In the genomic region with DNA sequence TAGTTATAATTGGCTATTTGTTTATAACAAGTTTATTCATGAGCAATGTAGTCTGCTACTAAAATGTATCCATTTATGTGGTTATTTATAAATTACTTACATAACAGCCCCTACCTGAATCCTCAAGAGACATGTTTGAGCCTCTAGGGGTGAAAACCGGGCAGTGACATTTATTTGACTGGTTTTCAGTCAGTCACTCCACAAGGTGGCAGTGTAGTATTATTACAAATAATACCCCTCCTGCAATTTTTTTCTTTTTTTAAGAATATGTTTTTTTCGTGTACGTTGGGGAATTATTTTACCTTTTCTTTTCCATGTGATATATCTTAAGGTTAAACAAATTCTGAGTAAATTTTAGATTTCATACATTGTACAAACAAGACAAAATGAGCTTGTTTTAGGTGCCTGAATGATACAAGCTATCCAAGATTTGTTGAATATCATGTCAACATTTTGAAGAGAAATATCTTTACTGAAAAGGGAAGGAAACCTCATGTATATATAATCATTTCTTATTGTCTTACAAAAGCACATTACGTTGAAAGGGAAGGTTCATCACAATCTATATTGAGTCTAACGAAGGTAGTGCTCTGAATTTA, we compare ENCODE assay signal across 1 cellular context.
TF ChIP-seq lines count a peak whose summit lies in the region.

No MANE protein-coding gene starts in this region.

TF ChIP-seq in K562, 482 proteins besides CTCF, POLR2A, EP300 and RAD21 (continued from another document):
- TF ChIP-seq RREB1 (CRISPR knock-in tag; IDR thresholded peaks at IDR 0.05) (no peak), ZNF551 (CRISPR knock-in tag; IDR thresholded peaks at IDR 0.05) (no peak), LEF1 (IDR thresholded peaks at IDR 0.05) (no peak), TCF3 (CRISPR knock-in tag; IDR thresholded peaks at IDR 0.05) (no peak), TAF7 (tag; IDR thresholded peaks at IDR 0.05) (no peak), TEAD1 (CRISPR knock-in tag; IDR thresholded peaks at IDR 0.05) (no peak), NFATC3 (IDR thresholded peaks at IDR 0.05) (no peak), ZNF146 (CRISPR knock-in tag; IDR thresholded peaks at IDR 0.05; ENCODE audit: unreplicated experiment) (no peak), ZNF668 (CRISPR knock-in tag; IDR thresholded peaks at IDR 0.05) (no peak), E4F1 (CRISPR knock-in tag; IDR thresholded peaks at IDR 0.05; ENCODE audit: borderline replicate concordance) (no peak), NUFIP1 (IDR thresholded peaks at IDR 0.05; ENCODE audit: partially characterized antibody) (no peak), RB1 (IDR thresholded peaks at IDR 0.05; ENCODE audit: low read depth) (no peak)
TF ChIP-seq in K562: peak in this region for 0.
